In genomic region chr12:47822386-47822785, GRCh38 we compare ENCODE assay signal across 11 cellular contexts. TPM values are rescaled to one million over a fixed set of nuclear protein-coding genes. Genes with fewer than 3 reads are reported as not detected.
DNase-seq lines count a peak whose midpoint lies in the region; ATAC-seq and TF ChIP-seq lines count a peak whose summit lies in the region.
"Had no signal": no experiment of that assay in that cellular context is flagged by ENCODE, and none has a peak within 500 bp of the region (broad histone marks: within the 10 kb centered on the region; RNA-seq: fewer than 3 reads in every experiment).

No MANE protein-coding gene starts in this region.

- TF ChIP-seq POLR2A in suprapubic skin (IDR thresholded peaks at IDR 0.05), result no peak

- TF ChIP-seq EP300 in suprapubic skin (IDR thresholded peaks at IDR 0.05), result no peak

- 63 to 76% methylated on average over 2 of the region's 2 CpGs for WGBS in lung, 2 donors
- WGBS in suprapubic skin, result 39% methylated on average over 2 of the region's 2 CpGs

- peak overlapping the region; percentile 29 for H3K27ac Mint-ChIP-seq in T-helper 1 cell treated with Interleukin-12 subunit alpha and Interleukin-12 subunit beta and Interleukin-4 antibody, amounts not matched to agents 30 μg/mL and 1 μg/mL, for 36 hours
- H3K27ac Mint-ChIP-seq in activated naive CD8-positive, alpha-beta T cell, result peak overlapping the region; percentile 90

- peak overlapping the region; percentile 12 for H3K4me3 Mint-ChIP-seq in T-helper 1 cell treated with Interleukin-12 subunit alpha and Interleukin-12 subunit beta and Interleukin-4 antibody, amounts not matched to agents 30 μg/mL and 1 μg/mL, for 36 hours
- peak overlapping the region; percentile 18 for H3K4me3 Mint-ChIP-seq in activated naive CD8-positive, alpha-beta T cell

- H3K4me1 Mint-ChIP-seq in T-helper 1 cell treated with Interleukin-12 subunit alpha and Interleukin-12 subunit beta and Interleukin-4 antibody, amounts not matched to agents 30 μg/mL and 1 μg/mL, for 36 hours (ENCODE audit: low read depth), result peaks cover 62% of the 10 kb centered on the region
- H3K4me1 Mint-ChIP-seq in activated naive CD8-positive, alpha-beta T cell (ENCODE audit: low read depth), result peaks cover 80% of the 10 kb centered on the region

- H3K4me1 ChIP-seq in lung (ENCODE audit: control insufficient read depth in 2 of 2, insufficient read depth in 2 of 2, low read length in 2 of 2) (peaks cover 28 to 42% of the 10 kb centered on the region in 2 donors), suprapubic skin (peaks cover 87% of the 10 kb centered on the region)

- H3K36me3 ChIP-seq in lung (ENCODE audit: control insufficient read depth in 2 of 2, insufficient read depth in 2 of 2, low read length in 2 of 2) (no peaks in the 10 kb centered on the region), suprapubic skin (no peaks in the 10 kb centered on the region)

- peaks cover 15% of the 10 kb centered on the region for H3K36me3 Mint-ChIP-seq in T-helper 1 cell treated with Interleukin-12 subunit alpha and Interleukin-12 subunit beta and Interleukin-4 antibody, amounts not matched to agents 30 μg/mL and 1 μg/mL, for 36 hours (ENCODE audit: low read depth)
- peaks cover under 1% of the 10 kb centered on the region for H3K36me3 Mint-ChIP-seq in activated naive CD8-positive, alpha-beta T cell

- DNase-seq in T-helper 1 cell (no peak), lung (ENCODE audit: low spot score) (no peak), suprapubic skin (ENCODE audit: low spot score in 2 of 2) (no peak), HuH-7.5 (ENCODE audit: low spot score) (no peak), NCI-H2029 (lab: John Stamatoyannopoulos, UW) (no peak), middle frontal gyrus (ENCODE audit: extremely low spot score, low spot score) (no peak)
- DNase-seq: 8988T, H7, hypothalamus had no signal

- no peaks in the 10 kb centered on the region for H3K27me3 Mint-ChIP-seq in T-helper 1 cell treated with Interleukin-12 subunit alpha and Interleukin-12 subunit beta and Interleukin-4 antibody, amounts not matched to agents 30 μg/mL and 1 μg/mL, for 36 hours (ENCODE audit: low read depth)
- no peaks in the 10 kb centered on the region for H3K27me3 Mint-ChIP-seq in activated naive CD8-positive, alpha-beta T cell

- no peak for ATAC-seq in lung (ENCODE audit: insufficient read depth, low FRiP score)

- H3K27me3 ChIP-seq in lung (ENCODE audit: control insufficient read depth, insufficient read depth), result no peaks in the 10 kb centered on the region
- no peaks in the 10 kb centered on the region for H3K27me3 ChIP-seq in suprapubic skin

- H3K9me3 ChIP-seq in lung (ENCODE audit: control insufficient read depth in 2 of 2, insufficient read depth in 1 of 2, low read length in 1 of 2) (no peaks in the 10 kb centered on the region), suprapubic skin (no peaks in the 10 kb centered on the region)

- TF ChIP-seq CTCF in lung (IDR thresholded peaks at IDR 0.05; ENCODE audit: control extremely low read depth, extremely low read depth) (no peak), suprapubic skin (IDR thresholded peaks at IDR 0.05) (no peak)

- peak overlapping the region; percentile 5 to 98 for H3K27ac ChIP-seq in lung (ENCODE audit: low read depth in 1 of 2, low read length in 1 of 2)
- H3K27ac ChIP-seq in suprapubic skin, result peak overlapping the region; percentile 97

- no peaks in the 10 kb centered on the region for H3K9me3 Mint-ChIP-seq in T-helper 1 cell treated with Interleukin-12 subunit alpha and Interleukin-12 subunit beta and Interleukin-4 antibody, amounts not matched to agents 30 μg/mL and 1 μg/mL, for 36 hours
- H3K9me3 Mint-ChIP-seq in activated naive CD8-positive, alpha-beta T cell (ENCODE audit: low read depth), result no peaks in the 10 kb centered on the region

- no peak overlapping the region for H3K4me3 ChIP-seq in lung
- no peak overlapping the region for H3K4me3 ChIP-seq in suprapubic skin

RNA-seq across cellular contexts. Expression of gene HDAC7, which starts 2.7 kb away (rescaled TPM):
- total RNA-seq in lung (100 to 1,000 TPM in 1 of 2 donors, 10 to 100 TPM in 1; 49.3 to 119 TPM), suprapubic skin (100 to 1,000 TPM in 1 of 4 donors, 10 to 100 TPM in 3; 47.9 to 152 (median 76.2) TPM)
- 10 to 100 TPM; 67.6 to 71.9 TPM for polyA plus RNA-seq in lung

RNA-seq across cellular contexts. Expression of gene SLC48A1, which starts 49.3 kb away (rescaled TPM):
- total RNA-seq in lung (10 to 100 TPM; 16.9 to 31.3 TPM), suprapubic skin (10 to 100 TPM; 38.2 to 53.6 (median 44.7) TPM)
- 10 to 100 TPM; 16.8 to 24.5 TPM for polyA plus RNA-seq in lung
